ENCODE assay signal across 1 cellular context in the genomic region with DNA sequence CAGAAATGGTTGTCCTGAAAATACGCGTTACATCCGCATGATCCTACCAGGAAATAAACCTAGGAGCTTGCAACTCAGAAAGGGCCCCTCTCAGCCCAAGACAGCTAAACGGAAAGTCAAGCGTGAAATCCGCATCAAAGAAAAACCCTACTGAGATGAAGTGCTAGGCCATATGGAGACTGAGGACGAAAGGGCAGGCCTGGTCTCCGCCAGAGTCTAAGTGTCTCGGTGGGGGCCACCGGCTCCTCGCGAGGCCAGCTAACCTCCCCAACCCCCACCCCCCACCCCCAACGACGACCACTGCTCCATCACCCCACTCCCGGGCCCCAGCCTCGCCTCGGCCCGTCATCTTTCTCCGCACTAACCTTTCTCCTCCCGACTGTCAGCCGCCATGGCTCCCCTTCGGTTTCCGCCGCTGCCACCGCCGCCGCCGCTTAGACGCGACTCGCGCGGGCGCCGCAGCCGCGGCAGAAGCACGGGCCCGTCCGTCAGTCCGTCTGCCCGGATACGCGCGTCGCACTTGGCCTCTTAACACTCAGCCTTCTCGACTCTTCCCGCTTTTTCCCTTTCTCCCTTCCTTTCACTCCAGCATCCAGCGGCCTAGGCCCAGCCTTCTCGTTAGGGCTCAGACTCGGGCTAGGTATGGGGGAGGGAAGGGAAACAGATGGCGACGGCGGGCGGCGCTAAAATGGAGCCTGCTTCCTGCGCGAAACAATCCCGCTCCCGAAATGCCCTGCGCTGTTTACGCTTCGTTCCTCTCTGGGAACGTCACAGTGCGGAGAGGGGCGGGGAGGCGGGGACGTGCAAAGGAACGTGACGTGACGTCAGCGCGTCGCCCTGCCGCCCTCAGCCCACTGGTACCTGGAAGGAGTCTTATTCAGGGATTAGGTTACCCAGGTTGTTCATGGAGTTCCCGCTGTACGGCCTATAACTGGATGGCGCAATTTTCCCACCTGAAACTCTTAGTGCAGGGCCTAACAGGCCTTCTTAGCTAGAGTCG.
TF ChIP-seq lines count a peak whose summit lies in the region.

A gene (minus strand): TSS at position 730 of the 1,000 bp plus-strand sequence. CDS start 337 bp downstream, at position 393.

TF ChIP-seq in HepG2, 621 proteins besides CTCF, POLR2A, EP300 and RAD21 (continued from another document and continues in another):
- TF ChIP-seq, protein P1, sequence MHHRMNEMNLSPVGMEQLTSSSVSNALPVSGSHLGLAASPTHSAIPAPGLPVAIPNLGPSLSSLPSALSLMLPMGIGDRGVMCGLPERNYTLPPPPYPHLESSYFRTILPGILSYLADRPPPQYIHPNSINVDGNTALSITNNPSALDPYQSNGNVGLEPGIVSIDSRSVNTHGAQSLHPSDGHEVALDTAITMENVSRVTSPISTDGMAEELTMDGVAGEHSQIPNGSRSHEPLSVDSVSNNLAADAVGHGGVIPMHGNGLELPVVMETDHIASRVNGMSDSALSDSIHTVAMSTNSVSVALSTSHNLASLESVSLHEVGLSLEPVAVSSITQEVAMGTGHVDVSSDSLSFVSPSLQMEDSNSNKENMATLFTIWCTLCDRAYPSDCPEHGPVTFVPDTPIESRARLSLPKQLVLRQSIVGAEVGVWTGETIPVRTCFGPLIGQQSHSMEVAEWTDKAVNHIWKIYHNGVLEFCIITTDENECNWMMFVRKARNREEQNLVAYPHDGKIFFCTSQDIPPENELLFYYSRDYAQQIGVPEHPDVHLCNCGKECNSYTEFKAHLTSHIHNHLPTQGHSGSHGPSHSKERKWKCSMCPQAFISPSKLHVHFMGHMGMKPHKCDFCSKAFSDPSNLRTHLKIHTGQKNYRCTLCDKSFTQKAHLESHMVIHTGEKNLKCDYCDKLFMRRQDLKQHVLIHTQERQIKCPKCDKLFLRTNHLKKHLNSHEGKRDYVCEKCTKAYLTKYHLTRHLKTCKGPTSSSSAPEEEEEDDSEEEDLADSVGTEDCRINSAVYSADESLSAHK (CRISPR knock-in tag; IDR thresholded peaks at IDR 0.05; ENCODE audit: borderline replicate concordance): no peak
- TF ChIP-seq ADNP (CRISPR knock-in tag; IDR thresholded peaks at IDR 0.05) (no peak), ZNF605 (CRISPR knock-in tag; IDR thresholded peaks at IDR 0.05) (peak; percentile 93), ZNF598 (CRISPR knock-in tag; IDR thresholded peaks at IDR 0.05; ENCODE audit: borderline replicate concordance) (peak; percentile 93), RORA (CRISPR knock-in tag; IDR thresholded peaks at IDR 0.05) (no peak), KLF16 (CRISPR knock-in tag; IDR thresholded peaks at IDR 0.05) (peak in 1 of 2 experiments; percentile 68; a peak in 1 of 4 replicates), U2AF2 (IDR thresholded peaks at IDR 0.05; ENCODE audit: low read depth, low read length) (0 out of 2 replicates have a peak, but pooled peaks have one; percentile 68), SUZ12 (IDR thresholded peaks at IDR 0.05; ENCODE audit: low read depth, low read length) (peak; percentile 25; the same call in 1 of the 2 replicates), ZNF749 (CRISPR knock-in tag; IDR thresholded peaks at IDR 0.05; ENCODE audit: borderline replicate concordance) (peak; percentile 66; the same call in 1 of the 2 replicates), ZNF773 (CRISPR knock-in tag; IDR thresholded peaks at IDR 0.05; ENCODE audit: borderline replicate concordance) (0 out of 2 replicates have a peak, but pooled peaks have one; percentile 7), GZF1 (CRISPR knock-in tag; IDR thresholded peaks at IDR 0.05) (no peak), THAP11 (CRISPR knock-in tag; IDR thresholded peaks at IDR 0.05) (peak; percentile 90), ATF7 (IDR thresholded peaks at IDR 0.05) (peak; percentile 87), ATF7 (CRISPR knock-in tag; IDR thresholded peaks at IDR 0.05) (peak; percentile 97), ZNF3 (CRISPR knock-in tag; IDR thresholded peaks at IDR 0.05) (no peak), ZNF329 (CRISPR knock-in tag; IDR thresholded peaks at IDR 0.05; ENCODE audit: low read depth) (peak; percentile 62; the same call in 1 of the 2 replicates), NFIC (IDR thresholded peaks at IDR 0.05; ENCODE audit: low read length) (no peak), CBX5 (CRISPR knock-in tag; IDR thresholded peaks at IDR 0.05; ENCODE audit: borderline replicate concordance) (no peak), ZNF713 (CRISPR knock-in tag; IDR thresholded peaks at IDR 0.05) (no peak), CENPT (CRISPR knock-in tag; IDR thresholded peaks at IDR 0.05; ENCODE audit: low read depth) (no peak), TEAD2 (CRISPR knock-in tag; IDR thresholded peaks at IDR 0.05) (no peak)
- TF ChIP-seq, protein P2, sequence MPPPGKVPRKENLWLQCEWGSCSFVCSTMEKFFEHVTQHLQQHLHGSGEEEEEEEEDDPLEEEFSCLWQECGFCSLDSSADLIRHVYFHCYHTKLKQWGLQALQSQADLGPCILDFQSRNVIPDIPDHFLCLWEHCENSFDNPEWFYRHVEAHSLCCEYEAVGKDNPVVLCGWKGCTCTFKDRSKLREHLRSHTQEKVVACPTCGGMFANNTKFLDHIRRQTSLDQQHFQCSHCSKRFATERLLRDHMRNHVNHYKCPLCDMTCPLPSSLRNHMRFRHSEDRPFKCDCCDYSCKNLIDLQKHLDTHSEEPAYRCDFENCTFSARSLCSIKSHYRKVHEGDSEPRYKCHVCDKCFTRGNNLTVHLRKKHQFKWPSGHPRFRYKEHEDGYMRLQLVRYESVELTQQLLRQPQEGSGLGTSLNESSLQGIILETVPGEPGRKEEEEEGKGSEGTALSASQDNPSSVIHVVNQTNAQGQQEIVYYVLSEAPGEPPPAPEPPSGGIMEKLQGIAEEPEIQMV (CRISPR knock-in tag; IDR thresholded peaks at IDR 0.05; ENCODE audit: low read depth): peak; percentile 86; the same call in 1 of the 2 replicates
- TF ChIP-seq, protein P3, sequence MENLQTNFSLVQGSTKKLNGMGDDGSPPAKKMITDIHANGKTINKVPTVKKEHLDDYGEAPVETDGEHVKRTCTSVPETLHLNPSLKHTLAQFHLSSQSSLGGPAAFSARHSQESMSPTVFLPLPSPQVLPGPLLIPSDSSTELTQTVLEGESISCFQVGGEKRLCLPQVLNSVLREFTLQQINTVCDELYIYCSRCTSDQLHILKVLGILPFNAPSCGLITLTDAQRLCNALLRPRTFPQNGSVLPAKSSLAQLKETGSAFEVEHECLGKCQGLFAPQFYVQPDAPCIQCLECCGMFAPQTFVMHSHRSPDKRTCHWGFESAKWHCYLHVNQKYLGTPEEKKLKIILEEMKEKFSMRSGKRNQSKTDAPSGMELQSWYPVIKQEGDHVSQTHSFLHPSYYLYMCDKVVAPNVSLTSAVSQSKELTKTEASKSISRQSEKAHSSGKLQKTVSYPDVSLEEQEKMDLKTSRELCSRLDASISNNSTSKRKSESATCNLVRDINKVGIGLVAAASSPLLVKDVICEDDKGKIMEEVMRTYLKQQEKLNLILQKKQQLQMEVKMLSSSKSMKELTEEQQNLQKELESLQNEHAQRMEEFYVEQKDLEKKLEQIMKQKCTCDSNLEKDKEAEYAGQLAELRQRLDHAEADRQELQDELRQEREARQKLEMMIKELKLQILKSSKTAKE (CRISPR knock-in tag; IDR thresholded peaks at IDR 0.05; ENCODE audit: borderline replicate concordance): peak; percentile 70
- TF ChIP-seq, protein P4, sequence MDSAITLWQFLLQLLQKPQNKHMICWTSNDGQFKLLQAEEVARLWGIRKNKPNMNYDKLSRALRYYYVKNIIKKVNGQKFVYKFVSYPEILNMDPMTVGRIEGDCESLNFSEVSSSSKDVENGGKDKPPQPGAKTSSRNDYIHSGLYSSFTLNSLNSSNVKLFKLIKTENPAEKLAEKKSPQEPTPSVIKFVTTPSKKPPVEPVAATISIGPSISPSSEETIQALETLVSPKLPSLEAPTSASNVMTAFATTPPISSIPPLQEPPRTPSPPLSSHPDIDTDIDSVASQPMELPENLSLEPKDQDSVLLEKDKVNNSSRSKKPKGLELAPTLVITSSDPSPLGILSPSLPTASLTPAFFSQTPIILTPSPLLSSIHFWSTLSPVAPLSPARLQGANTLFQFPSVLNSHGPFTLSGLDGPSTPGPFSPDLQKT (CRISPR knock-in tag; IDR thresholded peaks at IDR 0.05; ENCODE audit: borderline replicate concordance): no peak
- TF ChIP-seq, protein P5, sequence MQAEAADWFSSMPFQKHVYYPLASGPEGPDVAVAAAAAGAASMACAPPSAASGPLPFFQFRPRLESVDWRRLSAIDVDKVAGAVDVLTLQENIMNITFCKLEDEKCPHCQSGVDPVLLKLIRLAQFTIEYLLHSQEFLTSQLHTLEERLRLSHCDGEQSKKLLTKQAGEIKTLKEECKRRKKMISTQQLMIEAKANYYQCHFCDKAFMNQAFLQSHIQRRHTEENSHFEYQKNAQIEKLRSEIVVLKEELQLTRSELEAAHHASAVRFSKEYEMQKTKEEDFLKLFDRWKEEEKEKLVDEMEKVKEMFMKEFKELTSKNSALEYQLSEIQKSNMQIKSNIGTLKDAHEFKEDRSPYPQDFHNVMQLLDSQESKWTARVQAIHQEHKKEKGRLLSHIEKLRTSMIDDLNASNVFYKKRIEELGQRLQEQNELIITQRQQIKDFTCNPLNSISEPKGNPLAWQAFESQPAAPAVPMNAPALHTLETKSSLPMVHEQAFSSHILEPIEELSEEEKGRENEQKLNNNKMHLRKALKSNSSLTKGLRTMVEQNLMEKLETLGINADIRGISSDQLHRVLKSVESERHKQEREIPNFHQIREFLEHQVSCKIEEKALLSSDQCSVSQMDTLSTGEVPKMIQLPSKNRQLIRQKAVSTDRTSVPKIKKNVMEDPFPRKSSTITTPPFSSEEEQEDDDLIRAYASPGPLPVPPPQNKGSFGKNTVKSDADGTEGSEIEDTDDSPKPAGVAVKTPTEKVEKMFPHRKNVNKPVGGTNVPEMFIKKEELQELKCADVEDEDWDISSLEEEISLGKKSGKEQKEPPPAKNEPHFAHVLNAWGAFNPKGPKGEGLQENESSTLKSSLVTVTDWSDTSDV (CRISPR knock-in tag; IDR thresholded peaks at IDR 0.05): peak; percentile 78; the same call in 1 of the 2 replicates
- TF ChIP-seq, protein P6, sequence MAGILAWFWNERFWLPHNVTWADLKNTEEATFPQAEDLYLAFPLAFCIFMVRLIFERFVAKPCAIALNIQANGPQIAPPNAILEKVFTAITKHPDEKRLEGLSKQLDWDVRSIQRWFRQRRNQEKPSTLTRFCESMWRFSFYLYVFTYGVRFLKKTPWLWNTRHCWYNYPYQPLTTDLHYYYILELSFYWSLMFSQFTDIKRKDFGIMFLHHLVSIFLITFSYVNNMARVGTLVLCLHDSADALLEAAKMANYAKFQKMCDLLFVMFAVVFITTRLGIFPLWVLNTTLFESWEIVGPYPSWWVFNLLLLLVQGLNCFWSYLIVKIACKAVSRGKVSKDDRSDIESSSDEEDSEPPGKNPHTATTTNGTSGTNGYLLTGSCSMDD (CRISPR knock-in tag; IDR thresholded peaks at IDR 0.05): no peak
- TF ChIP-seq, protein P7, sequence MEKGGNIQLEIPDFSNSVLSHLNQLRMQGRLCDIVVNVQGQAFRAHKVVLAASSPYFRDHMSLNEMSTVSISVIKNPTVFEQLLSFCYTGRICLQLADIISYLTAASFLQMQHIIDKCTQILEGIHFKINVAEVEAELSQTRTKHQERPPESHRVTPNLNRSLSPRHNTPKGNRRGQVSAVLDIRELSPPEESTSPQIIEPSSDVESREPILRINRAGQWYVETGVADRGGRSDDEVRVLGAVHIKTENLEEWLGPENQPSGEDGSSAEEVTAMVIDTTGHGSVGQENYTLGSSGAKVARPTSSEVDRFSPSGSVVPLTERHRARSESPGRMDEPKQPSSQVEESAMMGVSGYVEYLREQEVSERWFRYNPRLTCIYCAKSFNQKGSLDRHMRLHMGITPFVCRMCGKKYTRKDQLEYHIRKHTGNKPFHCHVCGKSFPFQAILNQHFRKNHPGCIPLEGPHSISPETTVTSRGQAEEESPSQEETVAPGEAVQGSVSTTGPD (CRISPR knock-in tag; IDR thresholded peaks at IDR 0.05): no peak
- TF ChIP-seq, protein P8, sequence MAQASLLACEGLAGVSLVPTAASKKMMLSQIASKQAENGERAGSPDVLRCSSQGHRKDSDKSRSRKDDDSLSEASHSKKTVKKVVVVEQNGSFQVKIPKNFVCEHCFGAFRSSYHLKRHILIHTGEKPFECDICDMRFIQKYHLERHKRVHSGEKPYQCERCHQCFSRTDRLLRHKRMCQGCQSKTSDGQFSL (CRISPR knock-in tag; IDR thresholded peaks at IDR 0.05): 0 out of 2 replicates have a peak, but pooled peaks have one; percentile 15
- TF ChIP-seq, protein P9, sequence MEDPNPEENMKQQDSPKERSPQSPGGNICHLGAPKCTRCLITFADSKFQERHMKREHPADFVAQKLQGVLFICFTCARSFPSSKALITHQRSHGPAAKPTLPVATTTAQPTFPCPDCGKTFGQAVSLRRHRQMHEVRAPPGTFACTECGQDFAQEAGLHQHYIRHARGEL (CRISPR knock-in tag; IDR thresholded peaks at IDR 0.05): no peak
- TF ChIP-seq, protein P10, sequence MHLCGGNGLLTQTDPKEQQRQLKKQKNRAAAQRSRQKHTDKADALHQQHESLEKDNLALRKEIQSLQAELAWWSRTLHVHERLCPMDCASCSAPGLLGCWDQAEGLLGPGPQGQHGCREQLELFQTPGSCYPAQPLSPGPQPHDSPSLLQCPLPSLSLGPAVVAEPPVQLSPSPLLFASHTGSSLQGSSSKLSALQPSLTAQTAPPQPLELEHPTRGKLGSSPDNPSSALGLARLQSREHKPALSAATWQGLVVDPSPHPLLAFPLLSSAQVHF (CRISPR knock-in tag; IDR thresholded peaks at IDR 0.05): peak; percentile 87
- TF ChIP-seq, protein P11, sequence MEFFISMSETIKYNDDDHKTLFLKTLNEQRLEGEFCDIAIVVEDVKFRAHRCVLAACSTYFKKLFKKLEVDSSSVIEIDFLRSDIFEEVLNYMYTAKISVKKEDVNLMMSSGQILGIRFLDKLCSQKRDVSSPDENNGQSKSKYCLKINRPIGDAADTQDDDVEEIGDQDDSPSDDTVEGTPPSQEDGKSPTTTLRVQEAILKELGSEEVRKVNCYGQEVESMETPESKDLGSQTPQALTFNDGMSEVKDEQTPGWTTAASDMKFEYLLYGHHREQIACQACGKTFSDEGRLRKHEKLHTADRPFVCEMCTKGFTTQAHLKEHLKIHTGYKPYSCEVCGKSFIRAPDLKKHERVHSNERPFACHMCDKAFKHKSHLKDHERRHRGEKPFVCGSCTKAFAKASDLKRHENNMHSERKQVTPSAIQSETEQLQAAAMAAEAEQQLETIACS (CRISPR knock-in tag; IDR thresholded peaks at IDR 0.05): no peak
- TF ChIP-seq, protein P12, sequence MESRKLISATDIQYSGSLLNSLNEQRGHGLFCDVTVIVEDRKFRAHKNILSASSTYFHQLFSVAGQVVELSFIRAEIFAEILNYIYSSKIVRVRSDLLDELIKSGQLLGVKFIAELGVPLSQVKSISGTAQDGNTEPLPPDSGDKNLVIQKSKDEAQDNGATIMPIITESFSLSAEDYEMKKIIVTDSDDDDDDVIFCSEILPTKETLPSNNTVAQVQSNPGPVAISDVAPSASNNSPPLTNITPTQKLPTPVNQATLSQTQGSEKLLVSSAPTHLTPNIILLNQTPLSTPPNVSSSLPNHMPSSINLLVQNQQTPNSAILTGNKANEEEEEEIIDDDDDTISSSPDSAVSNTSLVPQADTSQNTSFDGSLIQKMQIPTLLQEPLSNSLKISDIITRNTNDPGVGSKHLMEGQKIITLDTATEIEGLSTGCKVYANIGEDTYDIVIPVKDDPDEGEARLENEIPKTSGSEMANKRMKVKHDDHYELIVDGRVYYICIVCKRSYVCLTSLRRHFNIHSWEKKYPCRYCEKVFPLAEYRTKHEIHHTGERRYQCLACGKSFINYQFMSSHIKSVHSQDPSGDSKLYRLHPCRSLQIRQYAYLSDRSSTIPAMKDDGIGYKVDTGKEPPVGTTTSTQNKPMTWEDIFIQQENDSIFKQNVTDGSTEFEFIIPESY (CRISPR knock-in tag; IDR thresholded peaks at IDR 0.05): no peak
